In genomic region chr11:68053117-68053516, GRCh38 we compare ENCODE assay signal across 13 cellular contexts. TPM values are rescaled to one million over a fixed set of nuclear protein-coding genes. Genes with fewer than 3 reads are reported as not detected.
DNase-seq lines count a peak whose midpoint lies in the region; ATAC-seq and TF ChIP-seq lines count a peak whose summit lies in the region.
"Had no signal": no experiment of that assay in that cellular context is flagged by ENCODE, and none has a peak within 500 bp of the region (broad histone marks: within the 10 kb centered on the region; RNA-seq: fewer than 3 reads in every experiment).

No MANE protein-coding gene starts in this region.

- in situ Hi-C loops in Panc1 (cut with HindIII; ENCODE audit: low pct_unique_long_range_greater_than_20kb, low sequenced_read_pairs): no loop called here

- DNase-seq in activated naive CD8-positive, alpha-beta T cell treated with anti-CD3 and anti-CD28 coated beads, Interleukin-2, amount 10 ng/mL, durations not matched to agents 7 days and 5 days: no peak
- no peak for DNase-seq in activated naive CD8-positive, alpha-beta T cell treated with anti-CD3 and anti-CD28 coated beads, Interleukin-2, amount 50 U/mL, for 24 hours
- no peak for DNase-seq in Panc1 (ENCODE audit: low read depth, low spot score)
- DNase-seq in cardiac septum (ENCODE audit: low spot score): peak; percentile 65
- no peak for DNase-seq in stimulated activated naive B cell treated with anti-CD40 and anti-IgM and Interleukin-4, amounts not matched to agents 10 μg/mL and 1 μg/mL and 100 μg/mL, for 72 hours
- DNase-seq in epidermal melanocyte (ENCODE audit: insufficient read length, low spot score): no peak
- DNase-seq: foreskin fibroblast, NCI-H2107 had no signal

- no peaks in the 10 kb centered on the region for H3K4me1 Mint-ChIP-seq in activated naive CD8-positive, alpha-beta T cell treated with anti-CD3 and anti-CD28 coated beads, Interleukin-2, amount 10 ng/mL, durations not matched to agents 7 days and 5 days
- peaks cover 2% of the 10 kb centered on the region for H3K4me1 Mint-ChIP-seq in activated naive CD8-positive, alpha-beta T cell treated with anti-CD3 and anti-CD28 coated beads, Interleukin-2, amount 50 U/mL, for 24 hours
- H3K4me1 Mint-ChIP-seq in stimulated activated naive B cell treated with anti-CD40 and anti-IgM and Interleukin-4, amounts not matched to agents 10 μg/mL and 1 μg/mL and 100 μg/mL, for 72 hours: no peaks in the 10 kb centered on the region

- no peak overlapping the region for H3K27ac Mint-ChIP-seq in activated naive CD8-positive, alpha-beta T cell treated with anti-CD3 and anti-CD28 coated beads, Interleukin-2, amount 10 ng/mL, durations not matched to agents 7 days and 5 days
- H3K27ac Mint-ChIP-seq in activated naive CD8-positive, alpha-beta T cell treated with anti-CD3 and anti-CD28 coated beads, Interleukin-2, amount 50 U/mL, for 24 hours: no peak overlapping the region
- peak overlapping the region; percentile 72 for H3K27ac Mint-ChIP-seq in stimulated activated naive B cell treated with anti-CD40 and anti-IgM and Interleukin-4, amounts not matched to agents 10 μg/mL and 1 μg/mL and 100 μg/mL, for 72 hours

- no TSS peak for BruUV-seq in Panc1 (replicated peaks; lab: Mats Ljungman, UMichigan)

- H3K36me3 ChIP-seq in Panc1 (ENCODE audit: control insufficient read depth, insufficient read depth, low read length): 0 out of 2 replicates have a peak, but pooled peaks cover 2% of the 10 kb centered on the region
- H3K36me3 ChIP-seq: prostate gland had no signal

- no peaks in the 10 kb centered on the region for H3K27me3 ChIP-seq in Panc1 (ENCODE audit: control insufficient read depth, insufficient read depth, low read length)
- H3K27me3 ChIP-seq: dorsolateral prefrontal cortex, upper lobe of left lung had no signal

- peaks cover 12% of the 10 kb centered on the region for H3K36me3 Mint-ChIP-seq in activated naive CD8-positive, alpha-beta T cell treated with anti-CD3 and anti-CD28 coated beads, Interleukin-2, amount 10 ng/mL, durations not matched to agents 7 days and 5 days
- H3K36me3 Mint-ChIP-seq in activated naive CD8-positive, alpha-beta T cell treated with anti-CD3 and anti-CD28 coated beads, Interleukin-2, amount 50 U/mL, for 24 hours (ENCODE audit: low read depth): peaks cover 3% of the 10 kb centered on the region
- peaks cover 18 to 50% of the 10 kb centered on the region in 2 donors for H3K36me3 Mint-ChIP-seq in stimulated activated naive B cell treated with anti-CD40 and anti-IgM and Interleukin-4, amounts not matched to agents 10 μg/mL and 1 μg/mL and 100 μg/mL, for 72 hours

- no peaks in the 10 kb centered on the region for H3K27me3 Mint-ChIP-seq in activated naive CD8-positive, alpha-beta T cell treated with anti-CD3 and anti-CD28 coated beads, Interleukin-2, amount 10 ng/mL, durations not matched to agents 7 days and 5 days
- H3K27me3 Mint-ChIP-seq in activated naive CD8-positive, alpha-beta T cell treated with anti-CD3 and anti-CD28 coated beads, Interleukin-2, amount 50 U/mL, for 24 hours: no peaks in the 10 kb centered on the region
- H3K27me3 Mint-ChIP-seq in stimulated activated naive B cell treated with anti-CD40 and anti-IgM and Interleukin-4, amounts not matched to agents 10 μg/mL and 1 μg/mL and 100 μg/mL, for 72 hours: no peaks in the 10 kb centered on the region

- CTCF ChIA-PET in Panc1 (lab: Charles Lee): no interaction called here

- POLR2A ChIA-PET in activated naive CD8-positive, alpha-beta T cell treated with anti-CD3 and anti-CD28 coated beads, Interleukin-2, amount 10 ng/mL, durations not matched to agents 7 days and 5 days (lab: Charles Lee): interaction anchor here (0.8 kb wide), 1 partner anchor 50 kb away, joined by 3 read pairs; no protein-coding TSS in a partner anchor
- POLR2A ChIA-PET in Panc1 (lab: Charles Lee): no interaction called here

- no peaks in the 10 kb centered on the region; the same call in 1 of the 2 replicates for H3K4me1 ChIP-seq in Panc1 (ENCODE audit: control insufficient read depth, insufficient read depth, low read length)
- H3K4me1 ChIP-seq: prostate gland had no signal

- ATAC-seq in activated naive CD8-positive, alpha-beta T cell treated with anti-CD3 and anti-CD28 coated beads, Interleukin-2, amount 10 ng/mL, durations not matched to agents 7 days and 5 days (ENCODE audit: low read depth): peak; percentile 15
- ATAC-seq in activated naive CD8-positive, alpha-beta T cell treated with anti-CD3 and anti-CD28 coated beads, Interleukin-2, amount 50 U/mL, for 24 hours: no peak
- ATAC-seq in Panc1: peak; percentile 22
- ATAC-seq in stimulated activated naive B cell treated with anti-CD40 and anti-IgM and Interleukin-4, amounts not matched to agents 10 μg/mL and 1 μg/mL and 100 μg/mL, for 72 hours (replicated peaks): peak in 1 of 2 donors; percentile 12
- ATAC-seq in GM21447 (IDR thresholded peaks at IDR 0.05; ENCODE audit: unreplicated experiment): no peak
- no peak for ATAC-seq in GM21619 (IDR thresholded peaks at IDR 0.05; ENCODE audit: unreplicated experiment)

- H3K9me3 ChIP-seq in Panc1 (ENCODE audit: control insufficient read depth, insufficient read depth, low read depth, low read length): no peaks in the 10 kb centered on the region
- H3K9me3 ChIP-seq: prostate gland, upper lobe of left lung had no signal

- intact Hi-C loops in Panc1 (cut with micrococcal nuclease; ENCODE audit: unreplicated experiment): no loop called here
- intact Hi-C loops in cardiac septum (cut with DNase I): no loop called here

- no peak for TF ChIP-seq CTCF in Panc1 (IDR thresholded peaks at IDR 0.05)

- no peak overlapping the region for H3K4me3 ChIP-seq in Panc1 (ENCODE audit: low read depth in 2 of 2, low read length in 2 of 2)
- H3K4me3 ChIP-seq: dorsolateral prefrontal cortex, prostate gland, upper lobe of left lung had no signal

- H3K9me3 Mint-ChIP-seq in activated naive CD8-positive, alpha-beta T cell treated with anti-CD3 and anti-CD28 coated beads, Interleukin-2, amount 10 ng/mL, durations not matched to agents 7 days and 5 days: no peaks in the 10 kb centered on the region
- no peaks in the 10 kb centered on the region for H3K9me3 Mint-ChIP-seq in activated naive CD8-positive, alpha-beta T cell treated with anti-CD3 and anti-CD28 coated beads, Interleukin-2, amount 50 U/mL, for 24 hours
- H3K9me3 Mint-ChIP-seq in stimulated activated naive B cell treated with anti-CD40 and anti-IgM and Interleukin-4, amounts not matched to agents 10 μg/mL and 1 μg/mL and 100 μg/mL, for 72 hours: no peaks in the 10 kb centered on the region

- H3K27ac ChIP-seq in Panc1 (ENCODE audit: low read length): no peak overlapping the region
- H3K27ac ChIP-seq: prostate gland, upper lobe of left lung had no signal

- H3K4me3 Mint-ChIP-seq in activated naive CD8-positive, alpha-beta T cell treated with anti-CD3 and anti-CD28 coated beads, Interleukin-2, amount 10 ng/mL, durations not matched to agents 7 days and 5 days: no peak overlapping the region
- no peak overlapping the region for H3K4me3 Mint-ChIP-seq in activated naive CD8-positive, alpha-beta T cell treated with anti-CD3 and anti-CD28 coated beads, Interleukin-2, amount 50 U/mL, for 24 hours
- no peak overlapping the region for H3K4me3 Mint-ChIP-seq in stimulated activated naive B cell treated with anti-CD40 and anti-IgM and Interleukin-4, amounts not matched to agents 10 μg/mL and 1 μg/mL and 100 μg/mL, for 72 hours

RNA-seq across cellular contexts. Expression of gene TCIRG1, which starts 14.3 kb away (rescaled TPM):
- 100 to 1,000 TPM; 297 to 308 TPM for total RNA-seq in activated naive CD8-positive, alpha-beta T cell treated with anti-CD3 and anti-CD28 coated beads, Interleukin-2, amount 10 ng/mL, durations not matched to agents 7 days and 5 days
- total RNA-seq in Panc1 (2021; ENCODE audit: unreplicated experiment) (158 TPM), cardiac septum (26.5 TPM)
- polyA plus RNA-seq in Panc1 (2012; ENCODE audit: insufficient read length): 192 TPM

RNA-seq across cellular contexts. Expression of gene NDUFS8, which starts 22.6 kb away (rescaled TPM):
- total RNA-seq in activated naive CD8-positive, alpha-beta T cell treated with anti-CD3 and anti-CD28 coated beads, Interleukin-2, amount 10 ng/mL, durations not matched to agents 7 days and 5 days: 100 to 1,000 TPM; 117 to 128 TPM
- total RNA-seq in Panc1 (2021; ENCODE audit: unreplicated experiment): 289 TPM
- 558 TPM for polyA plus RNA-seq in Panc1 (2012; ENCODE audit: insufficient read length)
- total RNA-seq in cardiac septum: 315 TPM

RNA-seq across cellular contexts. Expression of gene ALDH3B1, which starts 43.0 kb away (rescaled TPM):
- total RNA-seq in activated naive CD8-positive, alpha-beta T cell treated with anti-CD3 and anti-CD28 coated beads, Interleukin-2, amount 10 ng/mL, durations not matched to agents 7 days and 5 days: under 1 TPM; 0.45 to 0.61 TPM
- total RNA-seq in Panc1 (2021; ENCODE audit: unreplicated experiment): 18.3 TPM
- polyA plus RNA-seq in Panc1 (2012; ENCODE audit: insufficient read length): 25.3 TPM
- 5.1 TPM for total RNA-seq in cardiac septum

RNA-seq across cellular contexts. Expression of gene UNC93B1, which starts 49.2 kb away (rescaled TPM):
- total RNA-seq in activated naive CD8-positive, alpha-beta T cell treated with anti-CD3 and anti-CD28 coated beads, Interleukin-2, amount 10 ng/mL, durations not matched to agents 7 days and 5 days: 10 to 100 TPM; 35.1 to 42.6 TPM
- total RNA-seq in Panc1 (2021; ENCODE audit: unreplicated experiment): 54.1 TPM
- 74.9 TPM for polyA plus RNA-seq in Panc1 (2012; ENCODE audit: insufficient read length)
- total RNA-seq in cardiac septum: 5.3 TPM

Comparison
In these comparisons a context has a peak if more than half of its experiments do, and no peak if none do; other contexts are left out.
1. ATAC-seq: peak in activated naive CD8-positive, alpha-beta T cell treated with anti-CD3 and anti-CD28 coated beads, Interleukin-2, amount 10 ng/mL, durations not matched to agents 7 days and 5 days (single experiment) and Panc1 (single experiment); none in activated naive CD8-positive, alpha-beta T cell treated with anti-CD3 and anti-CD28 coated beads, Interleukin-2, amount 50 U/mL, for 24 hours (single experiment), GM21447 (single experiment) and GM21619 (single experiment).